In genomic region chr7:144728556-144728955, GRCh38 we compare ENCODE assay signal across 17 cellular contexts.
"Had no signal": no experiment of that assay in that cellular context is flagged by ENCODE, and none has a peak within 500 bp of the region (broad histone marks: within the 10 kb centered on the region; RNA-seq: fewer than 3 reads in every experiment).

No MANE protein-coding gene starts in this region.

- DNase-seq: Kasumi-1, MM.1S, NCI-H1092 treated with DMSO at 0.1 percent for 48 hours, NCI-H1436, NCI-H187, NCI-H2029 treated with DMSO at 0.1 percent for 48 hours, NCI-H2171 treated with DMSO at 0.1 percent for 48 hours, NCI-H345, NCI-H446 treated with DMSO at 0.1 percent for 48 hours, NCI-H510A treated with DMSO at 0.1 percent for 48 hours, Right ventricle myocardium superior, RPMI8226, SK-N-SH had no signal

- H3K4me3 Mint-ChIP-seq: IgD-negative memory B cell had no signal

- ATAC-seq: K562 had no signal

- H3K27ac ChIP-seq: HL-60, KMS-11 had no signal

- H3K27me3 Mint-ChIP-seq: IgD-negative memory B cell had no signal

- H3K4me3 ChIP-seq: K562 had no signal
